In genomic region chr16:4280625-4281024, GRCh38 we compare ENCODE assay signal across 2 cellular contexts.
TF ChIP-seq lines count a peak whose summit lies in the region.

No MANE protein-coding gene starts in this region.

TF ChIP-seq in HepG2, 621 proteins besides CTCF, POLR2A, EP300 and RAD21:
- TF ChIP-seq ZNF781 (CRISPR knock-in tag; IDR thresholded peaks at IDR 0.05; ENCODE audit: borderline replicate concordance, not compliant biosample characterization), result no peak
- TF ChIP-seq CENPT (CRISPR knock-in tag; IDR thresholded peaks at IDR 0.05; ENCODE audit: low read depth), result no peak
- no peak for TF ChIP-seq ZBTB42 (CRISPR knock-in tag; IDR thresholded peaks at IDR 0.05)
- TF ChIP-seq, protein P1, sequence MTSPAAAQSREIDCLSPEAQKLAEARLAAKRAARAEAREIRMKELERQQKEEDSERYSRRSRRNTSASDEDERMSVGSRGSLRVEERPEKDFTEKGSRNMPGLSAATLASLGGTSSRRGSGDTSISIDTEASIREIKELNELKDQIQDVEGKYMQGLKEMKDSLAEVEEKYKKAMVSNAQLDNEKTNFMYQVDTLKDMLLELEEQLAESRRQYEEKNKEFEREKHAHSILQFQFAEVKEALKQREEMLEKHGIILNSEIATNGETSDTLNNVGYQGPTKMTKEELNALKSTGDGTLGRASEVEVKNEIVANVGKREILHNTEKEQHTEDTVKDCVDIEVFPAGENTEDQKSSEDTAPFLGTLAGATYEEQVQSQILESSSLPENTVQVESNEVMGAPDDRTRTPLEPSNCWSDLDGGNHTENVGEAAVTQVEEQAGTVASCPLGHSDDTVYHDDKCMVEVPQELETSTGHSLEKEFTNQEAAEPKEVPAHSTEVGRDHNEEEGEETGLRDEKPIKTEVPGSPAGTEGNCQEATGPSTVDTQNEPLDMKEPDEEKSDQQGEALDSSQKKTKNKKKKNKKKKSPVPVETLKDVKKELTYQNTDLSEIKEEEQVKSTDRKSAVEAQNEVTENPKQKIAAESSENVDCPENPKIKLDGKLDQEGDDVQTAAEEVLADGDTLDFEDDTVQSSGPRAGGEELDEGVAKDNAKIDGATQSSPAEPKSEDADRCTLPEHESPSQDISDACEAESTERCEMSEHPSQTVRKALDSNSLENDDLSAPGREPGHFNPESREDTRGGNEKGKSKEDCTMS (CRISPR knock-in tag; conservative IDR thresholded peaks at IDR 0.05), result no peak
- peak; percentile 94 for TF ChIP-seq ZNF543 (CRISPR knock-in tag; IDR thresholded peaks at IDR 0.05)
- no peak for TF ChIP-seq SUZ12 (IDR thresholded peaks at IDR 0.05; ENCODE audit: low read depth, low read length)
- TF ChIP-seq TOE1 (CRISPR knock-in tag; IDR thresholded peaks at IDR 0.05), result no peak
- TF ChIP-seq REL (CRISPR knock-in tag; conservative IDR thresholded peaks at IDR 0.05), result no peak
- TF ChIP-seq MTF1 (CRISPR knock-in tag; IDR thresholded peaks at IDR 0.05), result no peak
- no peak for TF ChIP-seq PAF1 (CRISPR knock-in tag; IDR thresholded peaks at IDR 0.05)
- no peak for TF ChIP-seq ZNF780A (CRISPR knock-in tag; IDR thresholded peaks at IDR 0.05)
- TF ChIP-seq ZNF770 (CRISPR knock-in tag; IDR thresholded peaks at IDR 0.05), result peak; percentile 2; the same call in 1 of the 2 replicates
- TF ChIP-seq KLF15 (CRISPR knock-in tag; IDR thresholded peaks at IDR 0.05; ENCODE audit: borderline replicate concordance), result no peak
- TF ChIP-seq ZNF18 (CRISPR knock-in tag; IDR thresholded peaks at IDR 0.05; ENCODE audit: insufficient replicate concordance), result no peak

TF ChIP-seq in H1, 55 proteins besides CTCF, POLR2A, EP300 and RAD21:
- TF ChIP-seq KDM1A (IDR thresholded peaks at IDR 0.05; ENCODE audit: borderline replicate concordance, low read length) (peak; percentile 53; the same call in 1 of the 2 replicates), CBX8 (IDR thresholded peaks at IDR 0.05; ENCODE audit: borderline replicate concordance, low read depth, low read length) (no peak), RFX5 (IDR thresholded peaks at IDR 0.05; ENCODE audit: borderline replicate concordance, low read depth, low read length) (no peak)
